ENCODE assay signal across 1 cellular context in the genomic region with DNA sequence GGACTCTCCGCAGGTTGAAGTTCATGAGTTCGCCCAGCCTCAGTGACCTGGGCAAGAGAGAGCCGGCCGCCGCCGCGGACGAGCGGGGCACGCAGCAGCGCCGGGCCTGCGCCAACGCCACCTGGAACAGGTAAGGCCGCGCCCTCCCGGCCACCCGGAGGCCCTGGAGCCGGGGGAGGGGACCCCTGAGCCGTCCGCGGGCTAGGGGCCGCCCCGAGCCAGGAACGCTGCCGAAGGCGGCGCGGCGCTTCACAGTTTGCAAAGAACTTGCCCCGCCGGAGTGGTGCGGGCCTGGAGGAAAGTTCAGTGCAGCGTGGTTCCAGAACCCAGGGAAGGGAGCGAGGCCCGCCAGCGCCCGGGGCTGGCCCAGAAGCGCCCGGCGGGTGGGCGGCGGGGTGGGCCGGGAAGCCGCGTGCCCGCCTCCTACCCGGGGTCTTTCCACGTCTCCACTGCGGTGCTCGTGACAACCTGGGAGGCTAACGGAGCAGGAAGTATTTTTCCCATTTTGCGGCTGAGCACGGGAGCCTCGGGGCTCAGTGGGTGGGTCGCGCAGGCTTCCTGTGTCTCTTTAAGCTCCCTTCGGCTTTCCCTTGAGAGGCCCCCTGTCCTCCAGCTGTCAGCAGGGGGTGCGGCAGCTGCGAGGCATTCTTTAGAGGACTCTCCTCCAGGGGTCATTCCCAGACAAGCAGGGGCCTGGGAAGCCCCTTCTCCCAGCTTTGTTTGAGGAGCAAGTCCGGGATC.
TF ChIP-seq lines count a peak whose summit lies in the region.

No MANE protein-coding gene starts in this region.

TF ChIP-seq in HepG2, 621 proteins besides CTCF, POLR2A, EP300 and RAD21 (continued from another document and continues in another):
- TF ChIP-seq, protein P1, sequence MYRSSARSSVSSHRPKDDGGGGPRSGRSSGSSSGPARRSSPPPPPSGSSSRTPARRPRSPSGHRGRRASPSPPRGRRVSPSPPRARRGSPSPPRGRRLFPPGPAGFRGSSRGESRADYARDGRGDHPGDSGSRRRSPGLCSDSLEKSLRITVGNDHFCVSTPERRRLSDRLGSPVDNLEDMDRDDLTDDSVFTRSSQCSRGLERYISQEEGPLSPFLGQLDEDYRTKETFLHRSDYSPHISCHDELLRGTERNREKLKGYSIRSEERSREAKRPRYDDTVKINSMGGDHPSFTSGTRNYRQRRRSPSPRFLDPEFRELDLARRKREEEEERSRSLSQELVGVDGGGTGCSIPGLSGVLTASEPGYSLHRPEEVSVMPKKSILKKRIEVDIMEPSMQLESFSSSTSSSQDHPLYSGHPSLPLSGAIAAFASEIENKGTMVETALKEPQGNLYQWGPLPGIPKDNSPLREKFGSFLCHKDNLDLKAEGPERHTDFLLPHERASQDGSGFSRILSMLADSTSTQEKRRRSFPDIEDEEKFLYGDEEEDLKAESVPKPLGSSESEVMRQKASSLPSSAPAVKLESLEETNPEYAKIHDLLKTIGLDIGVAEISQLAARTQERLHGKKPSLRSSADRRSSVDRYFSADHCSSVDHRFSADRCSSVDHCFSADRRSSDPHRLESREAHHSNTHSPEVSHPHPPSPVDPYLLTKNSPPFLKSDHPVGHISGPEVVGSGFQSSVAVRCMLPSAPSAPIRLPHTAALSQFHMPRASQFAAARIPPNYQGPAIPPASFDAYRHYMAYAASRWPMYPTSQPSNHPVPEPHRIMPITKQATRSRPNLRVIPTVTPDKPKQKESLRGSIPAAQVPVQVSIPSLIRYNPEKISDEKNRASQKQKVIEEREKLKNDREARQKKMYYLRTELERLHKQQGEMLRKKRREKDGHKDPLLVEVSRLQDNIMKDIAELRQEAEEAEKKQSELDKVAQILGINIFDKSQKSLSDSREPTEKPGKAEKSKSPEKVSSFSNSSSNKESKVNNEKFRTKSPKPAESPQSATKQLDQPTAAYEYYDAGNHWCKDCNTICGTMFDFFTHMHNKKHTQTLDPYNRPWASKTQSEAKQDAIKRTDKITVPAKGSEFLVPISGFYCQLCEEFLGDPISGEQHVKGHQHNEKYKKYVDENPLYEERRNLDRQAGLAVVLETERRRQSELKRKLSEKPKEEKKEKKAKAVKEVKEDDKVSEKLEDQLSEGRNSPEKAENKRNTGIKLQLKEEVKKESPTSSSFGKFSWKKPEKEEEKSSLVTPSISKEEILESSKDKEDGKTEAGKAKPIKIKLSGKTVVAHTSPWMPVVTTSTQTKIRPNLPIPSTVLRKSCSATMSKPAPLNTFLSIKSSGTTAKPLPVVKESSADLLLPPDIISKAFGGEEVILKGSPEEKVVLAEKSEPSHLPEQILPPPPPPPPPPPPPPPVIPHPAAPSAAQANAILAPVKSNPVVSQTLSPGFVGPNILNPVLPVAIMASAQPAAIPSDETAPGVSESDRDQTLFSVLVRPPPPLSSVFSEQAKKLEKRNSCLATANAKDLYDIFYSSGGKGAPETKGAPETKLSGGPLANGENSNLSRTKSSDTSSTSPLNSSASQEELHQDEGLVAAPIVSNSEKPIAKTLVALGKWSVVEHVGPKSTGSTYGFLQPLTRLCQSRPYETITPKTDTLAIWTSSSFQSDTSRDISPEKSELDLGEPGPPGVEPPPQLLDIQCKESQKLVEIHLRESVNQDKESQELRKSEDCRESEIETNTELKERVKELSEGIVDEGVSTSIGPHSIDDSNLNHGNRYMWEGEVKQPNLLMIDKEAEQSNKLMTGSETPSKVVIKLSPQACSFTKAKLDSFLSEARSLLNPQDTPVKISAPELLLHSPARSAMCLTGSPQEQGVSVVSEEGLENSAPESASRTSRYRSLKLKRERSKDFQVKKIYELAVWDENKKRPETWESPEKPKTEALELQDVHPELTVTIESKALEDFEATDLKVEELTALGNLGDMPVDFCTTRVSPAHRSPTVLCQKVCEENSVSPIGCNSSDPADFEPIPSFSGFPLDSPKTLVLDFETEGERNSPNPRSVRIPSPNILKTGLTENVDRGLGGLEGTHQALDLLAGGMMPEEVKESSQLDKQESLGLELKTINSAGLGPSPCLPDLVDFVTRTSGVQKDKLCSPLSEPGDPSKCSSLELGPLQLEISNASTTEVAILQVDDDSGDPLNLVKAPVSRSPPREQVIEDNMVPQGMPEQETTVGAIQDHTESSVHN (CRISPR knock-in tag; IDR thresholded peaks at IDR 0.05), result no peak
- TF ChIP-seq, protein P2, sequence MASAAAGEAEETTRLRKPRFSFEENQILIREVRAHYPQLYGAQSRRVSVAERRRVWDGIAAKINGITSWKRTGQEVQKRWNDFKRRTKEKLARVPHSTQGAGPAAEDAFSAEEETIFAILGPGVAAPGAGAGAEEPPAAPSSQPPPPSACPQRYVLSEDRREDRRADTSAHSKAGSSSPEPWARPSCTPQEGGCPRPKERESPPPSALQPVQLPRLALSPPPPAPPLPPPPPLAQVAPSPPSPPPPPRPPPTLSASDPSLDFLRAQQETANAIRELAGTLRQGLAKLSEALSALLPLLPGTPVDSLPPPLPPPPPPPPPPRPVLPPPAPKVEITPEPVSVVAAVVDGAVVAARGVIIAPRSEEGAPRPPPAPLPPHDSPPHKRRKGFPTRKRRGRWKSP (CRISPR knock-in tag; IDR thresholded peaks at IDR 0.05), result peak; percentile 4
- TF ChIP-seq CEBPG (CRISPR knock-in tag; IDR thresholded peaks at IDR 0.05) (no peak), KLF6 (CRISPR knock-in tag; IDR thresholded peaks at IDR 0.05) (no peak), NKX3-1 (CRISPR knock-in tag; IDR thresholded peaks at IDR 0.05) (no peak), TCF7 (IDR thresholded peaks at IDR 0.05; ENCODE audit: low read depth) (no peak), MYC (CRISPR knock-in tag; IDR thresholded peaks at IDR 0.05; ENCODE audit: borderline replicate concordance) (0 out of 2 replicates have a peak, but pooled peaks have one; percentile 12), RFX5 (IDR thresholded peaks at IDR 0.05; ENCODE audit: low read depth, low read length) (no peak), ZMAT3 (CRISPR knock-in tag; conservative IDR thresholded peaks at IDR 0.05) (no peak), SIX1 (CRISPR knock-in tag; IDR thresholded peaks at IDR 0.05; ENCODE audit: borderline replicate concordance) (no peak), ELF4 (CRISPR knock-in tag; IDR thresholded peaks at IDR 0.05; ENCODE audit: borderline replicate concordance) (no peak), ELF3 (CRISPR knock-in tag; IDR thresholded peaks at IDR 0.05) (no peak), ISL2 (CRISPR knock-in tag; IDR thresholded peaks at IDR 0.05) (no peak), ZNF354B (CRISPR knock-in tag; IDR thresholded peaks at IDR 0.05) (no peak), PLRG1 (conservative IDR thresholded peaks at IDR 0.05) (no peak), MEIS2 (CRISPR knock-in tag; IDR thresholded peaks at IDR 0.05) (no peak), ZNF879 (CRISPR knock-in tag; IDR thresholded peaks at IDR 0.05) (no peak), SP4 (CRISPR knock-in tag; IDR thresholded peaks at IDR 0.05) (no peak), ZNF205 (CRISPR knock-in tag; IDR thresholded peaks at IDR 0.05) (no peak), SOX6 (IDR thresholded peaks at IDR 0.05) (no peak), SOX6 (CRISPR knock-in tag; IDR thresholded peaks at IDR 0.05) (no peak), ZBTB8A (CRISPR knock-in tag; IDR thresholded peaks at IDR 0.05; ENCODE audit: borderline replicate concordance, low read depth) (no peak), ZNF768 (CRISPR knock-in tag; IDR thresholded peaks at IDR 0.05) (no peak), ARNT2 (CRISPR knock-in tag; IDR thresholded peaks at IDR 0.05; ENCODE audit: low read depth) (0 out of 2 replicates have a peak, but pooled peaks have one; percentile 3), SNAPC2 (CRISPR knock-in tag; IDR thresholded peaks at IDR 0.05) (no peak), ZBTB42 (CRISPR knock-in tag; IDR thresholded peaks at IDR 0.05) (no peak), FOXK1 (CRISPR knock-in tag; IDR thresholded peaks at IDR 0.05; ENCODE audit: borderline replicate concordance, low read depth) (no peak)
- TF ChIP-seq, protein P3, sequence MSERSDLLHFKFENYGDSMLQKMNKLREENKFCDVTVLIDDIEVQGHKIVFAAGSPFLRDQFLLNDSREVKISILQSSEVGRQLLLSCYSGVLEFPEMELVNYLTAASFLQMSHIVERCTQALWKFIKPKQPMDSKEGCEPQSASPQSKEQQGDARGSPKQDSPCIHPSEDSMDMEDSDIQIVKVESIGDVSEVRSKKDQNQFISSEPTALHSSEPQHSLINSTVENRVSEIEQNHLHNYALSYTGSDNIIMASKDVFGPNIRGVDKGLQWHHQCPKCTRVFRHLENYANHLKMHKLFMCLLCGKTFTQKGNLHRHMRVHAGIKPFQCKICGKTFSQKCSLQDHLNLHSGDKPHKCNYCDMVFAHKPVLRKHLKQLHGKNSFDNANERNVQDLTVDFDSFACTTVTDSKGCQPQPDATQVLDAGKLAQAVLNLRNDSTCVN (CRISPR knock-in tag; IDR thresholded peaks at IDR 0.05; ENCODE audit: borderline replicate concordance), result no peak
- TF ChIP-seq, protein P4, sequence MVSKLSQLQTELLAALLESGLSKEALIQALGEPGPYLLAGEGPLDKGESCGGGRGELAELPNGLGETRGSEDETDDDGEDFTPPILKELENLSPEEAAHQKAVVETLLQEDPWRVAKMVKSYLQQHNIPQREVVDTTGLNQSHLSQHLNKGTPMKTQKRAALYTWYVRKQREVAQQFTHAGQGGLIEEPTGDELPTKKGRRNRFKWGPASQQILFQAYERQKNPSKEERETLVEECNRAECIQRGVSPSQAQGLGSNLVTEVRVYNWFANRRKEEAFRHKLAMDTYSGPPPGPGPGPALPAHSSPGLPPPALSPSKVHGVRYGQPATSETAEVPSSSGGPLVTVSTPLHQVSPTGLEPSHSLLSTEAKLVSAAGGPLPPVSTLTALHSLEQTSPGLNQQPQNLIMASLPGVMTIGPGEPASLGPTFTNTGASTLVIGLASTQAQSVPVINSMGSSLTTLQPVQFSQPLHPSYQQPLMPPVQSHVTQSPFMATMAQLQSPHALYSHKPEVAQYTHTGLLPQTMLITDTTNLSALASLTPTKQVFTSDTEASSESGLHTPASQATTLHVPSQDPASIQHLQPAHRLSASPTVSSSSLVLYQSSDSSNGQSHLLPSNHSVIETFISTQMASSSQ (IDR thresholded peaks at IDR 0.05; ENCODE audit: low read depth), result no peak
- TF ChIP-seq, protein P4 (CRISPR knock-in tag; IDR thresholded peaks at IDR 0.05; ENCODE audit: borderline replicate concordance), result no peak
- TF ChIP-seq, protein P5, sequence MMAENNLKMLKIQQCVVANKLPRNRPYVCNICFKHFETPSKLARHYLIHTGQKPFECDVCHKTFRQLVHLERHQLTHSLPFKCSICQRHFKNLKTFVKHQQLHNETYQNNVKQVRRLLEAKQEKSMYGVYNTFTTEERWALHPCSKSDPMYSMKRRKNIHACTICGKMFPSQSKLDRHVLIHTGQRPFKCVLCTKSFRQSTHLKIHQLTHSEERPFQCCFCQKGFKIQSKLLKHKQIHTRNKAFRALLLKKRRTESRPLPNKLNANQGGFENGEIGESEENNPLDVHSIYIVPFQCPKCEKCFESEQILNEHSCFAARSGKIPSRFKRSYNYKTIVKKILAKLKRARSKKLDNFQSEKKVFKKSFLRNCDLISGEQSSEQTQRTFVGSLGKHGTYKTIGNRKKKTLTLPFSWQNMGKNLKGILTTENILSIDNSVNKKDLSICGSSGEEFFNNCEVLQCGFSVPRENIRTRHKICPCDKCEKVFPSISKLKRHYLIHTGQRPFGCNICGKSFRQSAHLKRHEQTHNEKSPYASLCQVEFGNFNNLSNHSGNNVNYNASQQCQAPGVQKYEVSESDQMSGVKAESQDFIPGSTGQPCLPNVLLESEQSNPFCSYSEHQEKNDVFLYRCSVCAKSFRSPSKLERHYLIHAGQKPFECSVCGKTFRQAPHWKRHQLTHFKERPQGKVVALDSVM (CRISPR knock-in tag; IDR thresholded peaks at IDR 0.05), result no peak
- TF ChIP-seq, protein P6, sequence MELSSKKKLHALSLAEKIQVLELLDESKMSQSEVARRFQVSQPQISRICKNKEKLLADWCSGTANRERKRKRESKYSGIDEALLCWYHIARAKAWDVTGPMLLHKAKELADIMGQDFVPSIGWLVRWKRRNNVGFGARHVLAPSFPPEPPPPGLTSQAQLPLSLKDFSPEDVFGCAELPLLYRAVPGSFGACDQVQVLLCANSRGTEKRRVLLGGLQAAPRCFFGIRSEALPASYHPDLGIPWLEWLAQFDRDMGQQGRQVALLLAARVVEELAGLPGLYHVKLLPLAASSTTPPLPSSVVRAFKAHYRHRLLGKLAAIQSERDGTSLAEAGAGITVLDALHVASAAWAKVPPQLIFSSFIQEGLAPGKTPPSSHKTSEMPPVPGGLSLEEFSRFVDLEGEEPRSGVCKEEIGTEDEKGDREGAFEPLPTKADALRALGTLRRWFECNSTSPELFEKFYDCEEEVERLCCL (CRISPR knock-in tag; IDR thresholded peaks at IDR 0.05; ENCODE audit: borderline replicate concordance), result no peak
- TF ChIP-seq, protein P7, sequence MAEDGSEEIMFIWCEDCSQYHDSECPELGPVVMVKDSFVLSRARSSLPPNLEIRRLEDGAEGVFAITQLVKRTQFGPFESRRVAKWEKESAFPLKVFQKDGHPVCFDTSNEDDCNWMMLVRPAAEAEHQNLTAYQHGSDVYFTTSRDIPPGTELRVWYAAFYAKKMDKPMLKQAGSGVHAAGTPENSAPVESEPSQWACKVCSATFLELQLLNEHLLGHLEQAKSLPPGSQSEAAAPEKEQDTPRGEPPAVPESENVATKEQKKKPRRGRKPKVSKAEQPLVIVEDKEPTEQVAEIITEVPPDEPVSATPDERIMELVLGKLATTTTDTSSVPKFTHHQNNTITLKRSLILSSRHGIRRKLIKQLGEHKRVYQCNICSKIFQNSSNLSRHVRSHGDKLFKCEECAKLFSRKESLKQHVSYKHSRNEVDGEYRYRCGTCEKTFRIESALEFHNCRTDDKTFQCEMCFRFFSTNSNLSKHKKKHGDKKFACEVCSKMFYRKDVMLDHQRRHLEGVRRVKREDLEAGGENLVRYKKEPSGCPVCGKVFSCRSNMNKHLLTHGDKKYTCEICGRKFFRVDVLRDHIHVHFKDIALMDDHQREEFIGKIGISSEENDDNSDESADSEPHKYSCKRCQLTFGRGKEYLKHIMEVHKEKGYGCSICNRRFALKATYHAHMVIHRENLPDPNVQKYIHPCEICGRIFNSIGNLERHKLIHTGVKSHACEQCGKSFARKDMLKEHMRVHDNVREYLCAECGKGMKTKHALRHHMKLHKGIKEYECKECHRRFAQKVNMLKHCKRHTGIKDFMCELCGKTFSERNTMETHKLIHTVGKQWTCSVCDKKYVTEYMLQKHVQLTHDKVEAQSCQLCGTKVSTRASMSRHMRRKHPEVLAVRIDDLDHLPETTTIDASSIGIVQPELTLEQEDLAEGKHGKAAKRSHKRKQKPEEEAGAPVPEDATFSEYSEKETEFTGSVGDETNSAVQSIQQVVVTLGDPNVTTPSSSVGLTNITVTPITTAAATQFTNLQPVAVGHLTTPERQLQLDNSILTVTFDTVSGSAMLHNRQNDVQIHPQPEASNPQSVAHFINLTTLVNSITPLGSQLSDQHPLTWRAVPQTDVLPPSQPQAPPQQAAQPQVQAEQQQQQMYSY (CRISPR knock-in tag; IDR thresholded peaks at IDR 0.05), result no peak
